ENCODE assay signal across 11 cellular contexts in the genomic region with DNA sequence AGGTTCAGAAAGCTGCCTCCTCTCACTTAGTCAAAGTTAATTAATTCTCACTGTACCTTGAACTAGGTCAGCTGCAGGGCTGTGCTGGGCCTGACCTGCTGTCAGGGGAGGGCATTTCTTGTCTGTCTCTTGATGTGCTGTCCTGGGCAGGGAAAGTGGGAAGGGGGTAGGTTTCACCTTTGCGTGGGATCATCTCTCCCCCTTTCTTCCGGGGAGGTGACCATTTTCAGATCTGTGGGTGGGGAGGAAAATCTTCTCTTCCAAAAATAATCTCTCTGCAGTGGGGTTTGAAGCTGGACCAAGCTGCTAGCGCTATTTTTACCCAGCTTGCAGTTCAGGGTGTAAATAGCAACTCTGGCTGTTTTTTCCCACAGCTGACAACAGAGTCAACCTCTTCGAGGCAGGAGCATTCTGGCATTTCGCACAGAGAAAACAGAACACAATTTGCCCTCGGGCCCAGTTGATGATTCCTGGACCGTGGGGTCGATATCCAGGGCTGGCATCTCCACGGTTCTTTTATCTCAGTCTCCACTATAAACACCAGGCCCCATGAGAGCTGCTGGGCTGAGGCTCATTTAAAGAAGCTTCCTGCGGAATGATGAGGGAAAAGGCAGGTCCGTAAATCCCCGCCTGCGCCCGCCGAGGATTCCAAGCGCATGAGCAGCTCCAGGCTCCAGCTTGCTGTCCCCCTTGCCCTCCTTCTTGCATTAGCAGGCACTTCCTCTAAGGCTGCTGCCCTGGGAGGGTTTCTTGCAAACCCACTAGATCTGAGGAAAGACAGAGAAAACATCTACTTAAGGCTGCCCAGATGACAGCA.
A peak's percentile ranks its signal among the peaks of the same experiment; 100 is the strongest.
DNase-seq lines count a peak whose midpoint lies in the region; ATAC-seq and TF ChIP-seq lines count a peak whose summit lies in the region.
"Had no signal": no experiment of that assay in that cellular context is flagged by ENCODE, and none has a peak within 500 bp of the region (broad histone marks: within the 10 kb centered on the region; RNA-seq: fewer than 3 reads in every experiment).

No MANE protein-coding gene starts in this region.

- H3K9me3 Mint-ChIP-seq in nephron: no peaks in the 10 kb centered on the region

- no peaks in the 10 kb centered on the region for H3K4me1 ChIP-seq in urinary bladder (ENCODE audit: insufficient read depth)

- H3K27ac Mint-ChIP-seq in nephron: peak overlapping the region; percentile 94 to 98 (median 94)

- H3K27ac ChIP-seq in urinary bladder (ENCODE audit: low read depth): peak overlapping the region; percentile 38
- H3K27ac ChIP-seq: 22Rv1 had no signal

- H3K36me3 ChIP-seq in urinary bladder (ENCODE audit: insufficient read depth): no peaks in the 10 kb centered on the region

- H3K4me1 Mint-ChIP-seq in nephron: peaks cover 65% of the 10 kb centered on the region

- TF ChIP-seq CTCF in fibroblast of pulmonary artery (IDR thresholded peaks at IDR 0.05; ENCODE audit: low read length, missing control alignments): no peak
- TF ChIP-seq CTCF in nephron (IDR thresholded peaks at IDR 0.05; ENCODE audit: unreplicated experiment in 3 of 3): no peak

- H3K36me3 Mint-ChIP-seq in nephron (ENCODE audit: low read depth): peaks cover 3% of the 10 kb centered on the region

- DNase-seq in SIG-M5 treated with dmso at 0.1 percent for 504 hours (lab: John Stamatoyannopoulos, UW; ENCODE audit: unreplicated experiment) (peak; percentile 44), SIG-M5 (lab: John Stamatoyannopoulos, UW) (no peak), fibroblast of pulmonary artery (ENCODE audit: low read depth) (peak; percentile 72)
- DNase-seq: activated naive CD4-positive, alpha-beta T cell treated with Interleukin-2 at 50 U/mL for 16 hours; NCI-H1436 treated with DMSO at 0.1 percent for 48 hours had no signal

- peaks cover 5% of the 10 kb centered on the region for H3K27me3 Mint-ChIP-seq in nephron (ENCODE audit: low read depth)

- ATAC-seq in GM21786 (IDR thresholded peaks at IDR 0.05; ENCODE audit: unreplicated experiment) (no peak), HG03520 (IDR thresholded peaks at IDR 0.05; ENCODE audit: unreplicated experiment) (no peak), HG02623 (IDR thresholded peaks at IDR 0.05; ENCODE audit: unreplicated experiment) (no peak)

- peak overlapping the region; percentile 37 to 60 (median 59) for H3K4me3 Mint-ChIP-seq in nephron

- H3K4me3 ChIP-seq in fibroblast of pulmonary artery (replicated peaks; ENCODE audit: low read depth, low read length): no peak overlapping the region
- no peak overlapping the region for H3K4me3 ChIP-seq in urinary bladder (ENCODE audit: low read depth, low read length)

- WGBS in urinary bladder: 14% methylated on average over 16 of the region's 16 CpGs
